ENCODE assay signal across 14 cellular contexts in genomic region chr5:16976625-16977008, GRCh38. TPM values are rescaled to one million over a fixed set of nuclear protein-coding genes. Genes with fewer than 3 reads are reported as not detected.
DNase-seq lines count a peak whose midpoint lies in the region; ATAC-seq and TF ChIP-seq lines count a peak whose summit lies in the region.
"Had no signal": no experiment of that assay in that cellular context is flagged by ENCODE, and none has a peak within 500 bp of the region (broad histone marks: within the 10 kb centered on the region; RNA-seq: fewer than 3 reads in every experiment).

No MANE protein-coding gene starts in this region.

- DNase-seq in Caco-2 (no peak), upper lobe of right lung (no peak), DMS79 treated with DMSO at 0.1 percent for 48 hours (lab: John Stamatoyannopoulos, UW) (no peak)
- DNase-seq in CD4-positive, alpha-beta memory T cell: no peak
- DNase-seq: hypothalamus, NCI-H2081, T-helper 1 cell, thyroid gland had no signal

- no peak overlapping the region for H3K27ac Mint-ChIP-seq in Caco-2 (ENCODE audit: unreplicated experiment)
- H3K27ac Mint-ChIP-seq in CD4-positive, alpha-beta memory T cell: no peak overlapping the region

- no peaks in the 10 kb centered on the region for H3K27me3 ChIP-seq in Caco-2 (replicated peaks; ENCODE audit: control insufficient read depth, insufficient read depth, low read length)
- no peaks in the 10 kb centered on the region for H3K27me3 ChIP-seq in CD4-positive, alpha-beta memory T cell (ENCODE audit: insufficient read depth, low read length)
- no peaks in the 10 kb centered on the region for H3K27me3 ChIP-seq in upper lobe of right lung
- H3K27me3 ChIP-seq: thyroid gland had no signal

- H3K36me3 ChIP-seq in Caco-2 (ENCODE audit: control insufficient read depth, insufficient read depth, low read length): no peaks in the 10 kb centered on the region
- H3K36me3 ChIP-seq in CD4-positive, alpha-beta memory T cell (ENCODE audit: insufficient read depth, low read length): no peaks in the 10 kb centered on the region
- no peaks in the 10 kb centered on the region for H3K36me3 ChIP-seq in upper lobe of right lung
- H3K36me3 ChIP-seq: thyroid gland had no signal

- BruUV-seq in Caco-2 (replicated peaks; lab: Mats Ljungman, UMichigan): no TSS peak

- H3K27me3 Mint-ChIP-seq in Caco-2 (ENCODE audit: insufficient read depth, unreplicated experiment): no peaks in the 10 kb centered on the region
- H3K27me3 Mint-ChIP-seq in CD4-positive, alpha-beta memory T cell: peaks cover 0 to 2% of the 10 kb centered on the region in 2 donors

- TF ChIP-seq CTCF in Caco-2 (IDR thresholded peaks at IDR 0.05; ENCODE audit: insufficient read depth in 1 of 2, low read depth in 1 of 2, low read length in 1 of 2, severe bottlenecking in 1 of 2, unreplicated experiment in 1 of 2): no peak
- TF ChIP-seq CTCF in upper lobe of right lung (IDR thresholded peaks at IDR 0.05): no peak

- H3K4me3 ChIP-seq in GM08714 (ENCODE audit: low read length): peak overlapping the region; percentile 39; the same call in 1 of the 2 replicates
- no peak overlapping the region for H3K4me3 ChIP-seq in Caco-2 (ENCODE audit: low read depth, low read length)
- no peak overlapping the region for H3K4me3 ChIP-seq in CD4-positive, alpha-beta memory T cell (ENCODE audit: low read length in 2 of 2)
- H3K4me3 ChIP-seq in upper lobe of right lung: no peak overlapping the region
- H3K4me3 ChIP-seq: skin epidermis, thyroid gland had no signal

- no peaks in the 10 kb centered on the region for H3K36me3 Mint-ChIP-seq in Caco-2 (ENCODE audit: insufficient read depth, unreplicated experiment)
- no peaks in the 10 kb centered on the region for H3K36me3 Mint-ChIP-seq in CD4-positive, alpha-beta memory T cell

- H3K9me3 ChIP-seq in Caco-2 (no peaks in the 10 kb centered on the region), upper lobe of right lung (no peaks in the 10 kb centered on the region)
- no peaks in the 10 kb centered on the region for H3K9me3 ChIP-seq in CD4-positive, alpha-beta memory T cell (ENCODE audit: control insufficient read depth in 1 of 2, low read length in 2 of 2)
- H3K9me3 ChIP-seq: thyroid gland had no signal

- no peak overlapping the region for H3K4me3 Mint-ChIP-seq in Caco-2 (ENCODE audit: unreplicated experiment)
- H3K4me3 Mint-ChIP-seq in CD4-positive, alpha-beta memory T cell: no peak overlapping the region
- H3K4me3 Mint-ChIP-seq: neural crest cell had no signal

- intact Hi-C loops in Caco-2 (cut with micrococcal nuclease; ENCODE audit: unreplicated experiment) (no loop called here), upper lobe of right lung (cut with DNase I) (no loop called here)
- intact Hi-C loops in CD4-positive, alpha-beta memory T cell (cut with micrococcal nuclease): no loop called here

- CTCF ChIA-PET in Caco-2 (lab: Charles Lee): no interaction called here
- CTCF ChIA-PET in CD4-positive, alpha-beta memory T cell (lab: Charles Lee; ENCODE audit: partially characterized antibody): no interaction called here

- peak; percentile 70 for ATAC-seq in GM19372 (IDR thresholded peaks at IDR 0.05; ENCODE audit: low read depth, unreplicated experiment)
- ATAC-seq in HG02610 (IDR thresholded peaks at IDR 0.05; ENCODE audit: unreplicated experiment): peak; percentile 74
- peak; percentile 79 for ATAC-seq in HG03159 (IDR thresholded peaks at IDR 0.05; ENCODE audit: unreplicated experiment)
- ATAC-seq in upper lobe of right lung: no peak

- H3K4me1 Mint-ChIP-seq in Caco-2 (ENCODE audit: low read depth, unreplicated experiment): peaks cover 7% of the 10 kb centered on the region
- no peaks in the 10 kb centered on the region for H3K4me1 Mint-ChIP-seq in CD4-positive, alpha-beta memory T cell

- H3K4me1 ChIP-seq in Caco-2 (no peaks in the 10 kb centered on the region), upper lobe of right lung (no peaks in the 10 kb centered on the region)
- H3K4me1 ChIP-seq in CD4-positive, alpha-beta memory T cell (ENCODE audit: insufficient read depth, low read length): no peaks in the 10 kb centered on the region
- H3K4me1 ChIP-seq: thyroid gland had no signal

- no peaks in the 10 kb centered on the region for H3K9me3 Mint-ChIP-seq in Caco-2 (ENCODE audit: unreplicated experiment)
- H3K9me3 Mint-ChIP-seq in CD4-positive, alpha-beta memory T cell: peaks cover 0 to 4% (median 0%) of the 10 kb centered on the region in 8 donors
- H3K9me3 Mint-ChIP-seq: neural crest cell had no signal

- POLR2A ChIA-PET in Caco-2 (lab: Charles Lee): no interaction called here
- POLR2A ChIA-PET in CD4-positive, alpha-beta memory T cell (lab: Charles Lee; ENCODE audit: partially characterized antibody): no interaction called here

- no peak overlapping the region for H3K27ac ChIP-seq in CD4-positive, alpha-beta memory T cell (ENCODE audit: low read depth, low read length)
- H3K27ac ChIP-seq in upper lobe of right lung: no peak overlapping the region
- H3K27ac ChIP-seq: skin epidermis, thyroid gland had no signal

RNA-seq across cellular contexts. Expression of gene MYO10, which starts 40.5 kb away (rescaled TPM):
- 67.6 and 73.3 TPM in 2 replicates for total RNA-seq in Caco-2 (2022)
- under 1 TPM in 1 of 2 experiments, not detected in 1; 0.17 TPM for total RNA-seq in CD4-positive, alpha-beta memory T cell
- under 1 TPM in 1 of 2 donors, not detected in 1; 0.05 TPM for polyA plus RNA-seq in CD4-positive, alpha-beta memory T cell
- 67.0 TPM for total RNA-seq in upper lobe of right lung

Comparison
In these comparisons a context has a peak if more than half of its experiments do, and no peak if none do; other contexts are left out.
1. RNA of gene MYO10, which starts 40.5 kb away (total RNA-seq): 67.6 to 73.3 TPM in Caco-2 and 67.0 TPM in upper lobe of right lung (single experiment); 0.17 TPM in CD4-positive, alpha-beta memory T cell; every median in the first group is over 10 times any median in the second.